ENCODE assay signal across 8 cellular contexts in the genomic region with DNA sequence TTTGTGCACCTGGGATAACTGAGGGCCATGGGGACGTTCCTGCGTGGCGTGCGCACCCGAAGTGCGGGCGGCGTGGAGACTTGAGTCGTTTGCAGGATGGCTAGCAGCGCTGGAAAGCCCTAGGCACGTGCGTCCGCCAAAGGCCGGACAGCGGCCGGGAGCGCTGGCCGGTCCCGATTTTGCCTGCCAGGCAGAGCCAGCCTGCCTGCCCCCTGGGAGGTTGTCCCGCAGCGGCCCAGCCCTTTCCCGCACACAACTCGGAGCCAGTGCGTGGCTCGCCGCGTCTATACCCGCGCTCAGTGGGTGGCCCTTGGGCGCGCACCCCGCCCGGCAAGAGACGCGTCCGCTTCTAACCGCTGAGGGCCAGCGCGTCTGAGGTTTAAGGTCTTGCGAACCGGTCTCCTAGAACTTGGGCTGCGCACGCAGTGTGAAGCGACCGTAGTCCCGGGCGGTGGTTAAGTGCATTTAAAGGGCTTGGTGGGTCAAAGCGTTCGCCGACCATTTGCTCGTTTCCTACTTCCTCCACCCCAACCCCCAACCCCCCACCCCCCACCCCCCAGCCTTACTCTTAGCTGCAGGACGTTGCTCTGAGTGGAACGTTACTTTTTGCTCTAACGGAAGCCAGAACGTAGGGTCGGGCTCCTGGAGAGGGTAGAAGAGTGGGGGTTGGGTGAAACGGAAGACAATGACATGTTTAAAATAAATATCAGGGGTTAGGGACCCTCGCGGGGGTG. TPM values are rescaled to one million over a fixed set of nuclear protein-coding genes. Genes with fewer than 3 reads are reported as not detected.
DNase-seq lines count a peak whose midpoint lies in the region; ATAC-seq and TF ChIP-seq lines count a peak whose summit lies in the region.

No MANE protein-coding gene starts in this region.

- peaks cover 60% of the 10 kb centered on the region for H3K4me1 Mint-ChIP-seq in T-helper 2 cell treated with Interferon-gamma antibody and Interleukin-4, amounts not matched to agents 5 μg/mL and 100 μg/mL, for 36 hours (ENCODE audit: low read depth)
- H3K4me1 Mint-ChIP-seq in stimulated activated naive CD8-positive, alpha-beta T cell treated with anti-CD3 and anti-CD28 coated beads, Interleukin-15, amount 100 ng/mL, for 72 hours: peaks cover 29% of the 10 kb centered on the region

- peak overlapping the region; percentile 87 for H3K27ac Mint-ChIP-seq in T-helper 2 cell treated with Interferon-gamma antibody and Interleukin-4, amounts not matched to agents 5 μg/mL and 100 μg/mL, for 36 hours
- H3K27ac Mint-ChIP-seq in stimulated activated naive CD8-positive, alpha-beta T cell treated with anti-CD3 and anti-CD28 coated beads, Interleukin-15, amount 100 ng/mL, for 72 hours: peak overlapping the region; percentile 88 to 100

- peaks cover 12% of the 10 kb centered on the region for H3K27me3 Mint-ChIP-seq in T-helper 2 cell treated with Interferon-gamma antibody and Interleukin-4, amounts not matched to agents 5 μg/mL and 100 μg/mL, for 36 hours (ENCODE audit: low read depth)
- peaks cover 36% of the 10 kb centered on the region for H3K27me3 Mint-ChIP-seq in stimulated activated naive CD8-positive, alpha-beta T cell treated with anti-CD3 and anti-CD28 coated beads, Interleukin-15, amount 100 ng/mL, for 72 hours

- TF ChIP-seq CTCF in dorsolateral prefrontal cortex (IDR thresholded peaks at IDR 0.05 in 54 of 56, conservative IDR thresholded peaks at IDR 0.05 in 2 of 56; ENCODE audit: low read depth in 1 of 56, partially characterized antibody in 56 of 56): no peak

- no peaks in the 10 kb centered on the region for H3K9me3 Mint-ChIP-seq in T-helper 2 cell treated with Interferon-gamma antibody and Interleukin-4, amounts not matched to agents 5 μg/mL and 100 μg/mL, for 36 hours
- no peaks in the 10 kb centered on the region for H3K9me3 Mint-ChIP-seq in stimulated activated naive CD8-positive, alpha-beta T cell treated with anti-CD3 and anti-CD28 coated beads, Interleukin-15, amount 100 ng/mL, for 72 hours

- no peak overlapping the region for H3K27ac ChIP-seq in dorsolateral prefrontal cortex

- intact Hi-C loops in dorsolateral prefrontal cortex (cut with DNase I): no loop called here

- H3K4me3 Mint-ChIP-seq in T-helper 2 cell treated with Interferon-gamma antibody and Interleukin-4, amounts not matched to agents 5 μg/mL and 100 μg/mL, for 36 hours: peak overlapping the region; percentile 90
- peak overlapping the region; percentile 87 to 95 for H3K4me3 Mint-ChIP-seq in stimulated activated naive CD8-positive, alpha-beta T cell treated with anti-CD3 and anti-CD28 coated beads, Interleukin-15, amount 100 ng/mL, for 72 hours

- peak; percentile 61 for ATAC-seq in stimulated activated naive CD8-positive, alpha-beta T cell treated with anti-CD3 and anti-CD28 coated beads, Interleukin-15, amount 100 ng/mL, for 72 hours

- peaks cover 30% of the 10 kb centered on the region for H3K36me3 Mint-ChIP-seq in T-helper 2 cell treated with Interferon-gamma antibody and Interleukin-4, amounts not matched to agents 5 μg/mL and 100 μg/mL, for 36 hours (ENCODE audit: low read depth)

- H3K4me3 ChIP-seq in dorsolateral prefrontal cortex: peak overlapping the region; percentile 25 to 68 (median 55)

- H3K27me3 ChIP-seq in dorsolateral prefrontal cortex: peaks cover 0 to 85% (median 63%) of the 10 kb centered on the region in 45 donors

- peak; percentile 91 for DNase-seq in NK-92 treated with Interleukin-12 subunit alpha and Interleukin-12 subunit beta, amount 100 ng/mL, for 24 hours (lab: John Stamatoyannopoulos, UW)
- DNase-seq in NK-92 (lab: John Stamatoyannopoulos, UW; ENCODE audit: unreplicated experiment) (no peak), HCEC 1CT (peak; percentile 66), M059J (ENCODE audit: low read depth) (peak; percentile 66), dorsolateral prefrontal cortex (no peak), lung microvascular endothelial cell (ENCODE audit: low read depth in 2 of 2) (peak; percentile 63 to 71)
- DNase-seq in T-helper 2 cell treated with Interferon-gamma antibody and Interleukin-4, amounts not matched to agents 5 μg/mL and 100 μg/mL, for 36 hours (ENCODE audit: low spot score): peak; percentile 52
- DNase-seq in stimulated activated naive CD8-positive, alpha-beta T cell treated with anti-CD3 and anti-CD28 coated beads, Interleukin-15, amount 100 ng/mL, for 72 hours: peak; percentile 31 to 57

RNA-seq across cellular contexts. Expression of gene CDCA7, which starts 0.6 kb away (rescaled TPM):
- 13.1 and 16.6 TPM in 2 replicates for total RNA-seq in M059J (2014; rRNA removed; shearing (Covaris generic))
- total RNA-seq in dorsolateral prefrontal cortex (1 to 10 TPM in 88 of 120 experiments, under 1 TPM in 32; 0.32 to 2.7 (median 1.3) TPM), lung microvascular endothelial cell (1.8 and 3.9 TPM in 2 replicates)

Comparison
In these comparisons a context has a peak if more than half of its experiments do, and no peak if none do; other contexts are left out.
1. DNase-seq: peak in NK-92 treated with Interleukin-12 subunit alpha and Interleukin-12 subunit beta, amount 100 ng/mL, for 24 hours (single experiment), HCEC 1CT (single experiment), M059J (single experiment), T-helper 2 cell treated with Interferon-gamma antibody and Interleukin-4, amounts not matched to agents 5 μg/mL and 100 μg/mL, for 36 hours (single experiment), lung microvascular endothelial cell (2 of 2) and stimulated activated naive CD8-positive, alpha-beta T cell treated with anti-CD3 and anti-CD28 coated beads, Interleukin-15, amount 100 ng/mL, for 72 hours (2 of 2); none in NK-92 (single experiment) and dorsolateral prefrontal cortex (0 of 10).